In genomic region chr1:2545754-2546514, GRCh38 we compare ENCODE assay signal across 8 cellular contexts. TPM values are rescaled to one million over a fixed set of nuclear protein-coding genes. Genes with fewer than 3 reads are reported as not detected.
DNase-seq lines count a peak whose midpoint lies in the region; ATAC-seq and TF ChIP-seq lines count a peak whose summit lies in the region.

No MANE protein-coding gene starts in this region.

- H4K20me1 ChIP-seq in mammary epithelial cell (ENCODE audit: insufficient read depth, low read length) = no peaks in the 10 kb centered on the region

- TF ChIP-seq CTCF in WERI-Rb-1 (IDR thresholded peaks at IDR 0.05; ENCODE audit: low read depth, low read length) (no peak), mammary epithelial cell (conservative IDR thresholded peaks at IDR 0.05 in 1 of 2, IDR thresholded peaks at IDR 0.05 in 1 of 2; ENCODE audit: extremely low read depth in 1 of 2, insufficient read depth in 1 of 2, low read depth in 1 of 2, low read length in 2 of 2) (no peak)

- H3K9me3 ChIP-seq in WERI-Rb-1 (ENCODE audit: severe bottlenecking) (no peaks in the 10 kb centered on the region), mammary epithelial cell (replicated peaks; ENCODE audit: insufficient read depth, low read length) (no peaks in the 10 kb centered on the region)

- DNase-seq in NCI-H2081 treated with DMSO at 0.1 percent for 48 hours (lab: John Stamatoyannopoulos, UW) (peak; percentile 76), WERI-Rb-1 (peak; percentile 97), mammary epithelial cell (peak; percentile 57), inferior parietal cortex (ENCODE audit: extremely low spot score) (peak; percentile 58), middle frontal gyrus (ENCODE audit: extremely low spot score, low spot score) (no peak)
- DNase-seq in stimulated activated CD4-positive, alpha-beta T cell treated with anti-CD3 and anti-CD28 coated beads, Interleukin-15, amount 100 ng/mL, for 24 hours = peak; percentile 89

- in situ Hi-C loops in mammary epithelial cell (cut with MboI; ENCODE audit: low sequenced_read_pairs in 2 of 2) = loop anchor here (5.0 to 25.0 kb wide), 4 partner anchors 121 to 359 kb away; partner anchors contain the start of genes FAAP20 (in 2 of the 2) and PEX10 (in 1 of the 2)

- H3K9ac ChIP-seq in mammary epithelial cell (ENCODE audit: insufficient read depth, low read length) = no peak overlapping the region

- CTCF ChIA-PET in mammary epithelial cell (lab: Charles Lee; ENCODE audit: low non-redundant PET) = no interaction called here

- no peaks in the 10 kb centered on the region for H3K79me2 ChIP-seq in mammary epithelial cell (ENCODE audit: insufficient read depth, low read length)

- dilution Hi-C loops in mammary epithelial cell (cut with HindIII; ENCODE audit: low sequenced_read_pairs) = no loop called here

- H3K4me3 ChIP-seq in WERI-Rb-1 (ENCODE audit: low read depth, low read length) (peak overlapping the region; percentile 28), mammary epithelial cell (replicated peaks in 1 of 3; ENCODE audit: insufficient read depth in 1 of 3, low read depth in 2 of 3, low read length in 3 of 3) (peak overlapping the region in 2 of 3 experiments; percentile 43 to 44)

- peak; percentile 38 for ATAC-seq in GM18498 (IDR thresholded peaks at IDR 0.05; ENCODE audit: unreplicated experiment)
- peak; percentile 48 for ATAC-seq in HG02885 (IDR thresholded peaks at IDR 0.05; ENCODE audit: poor library complexity, unreplicated experiment)

- peak overlapping the region; percentile 90 for H3K4me2 ChIP-seq in mammary epithelial cell (ENCODE audit: insufficient read depth, low read depth, low read length)

- H3K36me3 ChIP-seq in WERI-Rb-1 (no peaks in the 10 kb centered on the region), mammary epithelial cell (ENCODE audit: insufficient read depth, low read length) (no peaks in the 10 kb centered on the region)

- 49% methylated on average over 4 of the region's 43 CpGs for WGBS in mammary epithelial cell (ENCODE audit: low coverage, missing lambda C conversion rate)

- no TSS peak for BruUV-seq in mammary epithelial cell (replicated peaks; lab: Mats Ljungman, UMichigan)

- H2AFZ ChIP-seq in mammary epithelial cell (ENCODE audit: low read depth, low read length) = peak overlapping the region; percentile 69

- H3K27ac ChIP-seq in WERI-Rb-1 = peak overlapping the region; percentile 97
- H3K27ac ChIP-seq in mammary epithelial cell (ENCODE audit: insufficient read depth, low read depth, low read length) = no peak overlapping the region

- H3K27me3 ChIP-seq in WERI-Rb-1 (ENCODE audit: insufficient read depth, low read depth, severe bottlenecking) = no peaks in the 10 kb centered on the region
- no peaks in the 10 kb centered on the region for H3K27me3 ChIP-seq in mammary epithelial cell (ENCODE audit: insufficient read depth, low read length)

- intact Hi-C loops in mammary epithelial cell (cut with micrococcal nuclease) = no loop called here

- peaks cover 31% of the 10 kb centered on the region for H3K4me1 ChIP-seq in mammary epithelial cell (ENCODE audit: insufficient read depth, low read length)

RNA-seq across cellular contexts. Expression of gene TNFRSF14, which starts 10.2 kb away (rescaled TPM):
- total RNA-seq in mammary epithelial cell = 10 to 100 TPM; 12.9 to 19.0 TPM
- polyA plus RNA-seq in mammary epithelial cell = 19.6 TPM
- 11.4 TPM for polyA minus RNA-seq in mammary epithelial cell

RNA-seq across cellular contexts. Expression of gene HES5, which starts 15.9 kb away (rescaled TPM):
- not detected for total RNA-seq in mammary epithelial cell
- polyA plus RNA-seq in mammary epithelial cell = not detected
- polyA minus RNA-seq in mammary epithelial cell = not detected

RNA-seq across cellular contexts. Expression of gene PANK4, which starts 19.5 kb away (rescaled TPM):
- total RNA-seq in mammary epithelial cell = 10 to 100 TPM; 14.2 to 28.5 TPM
- 14.9 TPM for polyA plus RNA-seq in mammary epithelial cell
- 4.1 TPM for polyA minus RNA-seq in mammary epithelial cell

RNA-seq across cellular contexts. Expression of gene PRXL2B, which starts 40.6 kb away (rescaled TPM):
- 10 to 100 TPM; 15.7 to 29.1 TPM for total RNA-seq in mammary epithelial cell
- polyA plus RNA-seq in mammary epithelial cell = 26.3 TPM
- polyA minus RNA-seq in mammary epithelial cell = 3.5 TPM
